Comparison of ENCODE assay signal across 1 cellular context in the genomic region with DNA sequence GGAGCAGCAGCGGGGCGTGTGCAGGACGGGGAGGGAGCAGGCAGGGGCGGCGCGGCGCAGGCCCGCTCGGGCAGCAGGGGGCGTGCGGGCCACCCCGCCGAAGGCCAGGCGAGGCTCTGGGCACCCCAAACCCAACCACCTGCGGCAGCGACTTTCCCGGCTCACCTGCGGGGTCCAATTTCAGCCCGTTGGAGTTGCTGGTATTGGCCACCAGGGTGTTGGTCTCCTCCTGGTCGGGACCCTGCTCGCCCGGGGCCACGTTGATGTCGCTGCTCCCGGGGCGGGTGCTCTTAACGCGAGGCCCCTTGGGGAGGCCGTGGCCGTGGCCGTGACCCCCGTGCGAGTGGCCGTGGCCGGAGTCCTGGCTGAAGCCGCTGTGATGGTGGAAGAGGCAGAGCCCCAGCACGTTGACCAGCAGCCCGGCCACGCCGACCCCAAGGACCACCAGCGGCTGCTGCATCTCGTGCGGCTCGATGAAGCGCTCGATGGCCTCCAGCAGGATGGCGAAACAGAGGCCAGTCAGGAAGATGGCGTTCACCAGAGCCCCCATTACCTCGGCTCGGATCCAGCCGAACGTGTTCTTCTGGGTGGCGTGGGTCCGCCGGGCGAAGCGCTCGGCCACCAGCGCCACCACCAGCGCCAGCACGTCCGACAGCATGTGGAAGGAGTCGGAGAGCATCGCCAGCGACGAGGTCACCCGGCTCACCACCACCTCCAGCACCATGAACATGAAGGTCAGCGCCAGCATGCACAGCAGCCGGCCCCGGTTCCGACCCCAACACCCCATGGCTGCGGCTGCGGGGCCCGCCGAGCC.
A peak's percentile ranks its signal among the peaks of the same experiment; 100 is the strongest.
TF ChIP-seq lines count a peak whose summit lies in the region.

No MANE protein-coding gene starts in this region.

TF ChIP-seq in K562, 482 proteins besides CTCF, POLR2A, EP300 and RAD21 (continued from another document and continues in another):
- TF ChIP-seq, protein P1, sequence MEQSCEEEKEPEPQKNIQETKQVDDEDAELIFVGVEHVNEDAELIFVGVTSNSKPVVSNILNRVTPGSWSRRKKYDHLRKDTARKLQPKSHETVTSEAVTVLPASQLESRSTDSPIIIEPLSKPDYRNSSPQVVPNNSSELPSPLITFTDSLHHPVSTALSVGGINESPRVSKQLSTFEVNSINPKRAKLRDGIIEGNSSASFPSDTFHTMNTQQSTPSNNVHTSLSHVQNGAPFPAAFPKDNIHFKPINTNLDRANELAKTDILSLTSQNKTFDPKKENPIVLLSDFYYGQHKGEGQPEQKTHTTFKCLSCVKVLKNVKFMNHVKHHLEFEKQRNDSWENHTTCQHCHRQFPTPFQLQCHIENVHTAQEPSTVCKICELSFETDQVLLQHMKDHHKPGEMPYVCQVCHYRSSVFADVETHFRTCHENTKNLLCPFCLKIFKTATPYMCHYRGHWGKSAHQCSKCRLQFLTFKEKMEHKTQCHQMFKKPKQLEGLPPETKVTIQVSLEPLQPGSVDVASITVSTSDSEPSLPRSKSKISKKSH (CRISPR knock-in tag; IDR thresholded peaks at IDR 0.05) = no peak
- TF ChIP-seq SRF (CRISPR knock-in tag; IDR thresholded peaks at IDR 0.05) (0 out of 4 replicates have a peak, but pooled peaks of 1 of the 2 experiments have one; percentile 11), L3MBTL2 (IDR thresholded peaks at IDR 0.05) (peak; percentile 77), SMC3 (conservative IDR thresholded peaks at IDR 0.05; ENCODE audit: insufficient read depth, low read depth, low read length) (peak; percentile 88), MXI1 (IDR thresholded peaks at IDR 0.05; ENCODE audit: low read depth, low read length) (0 out of 2 replicates have a peak, but pooled peaks have one; percentile 29), ZNF140 (CRISPR knock-in tag; IDR thresholded peaks at IDR 0.05) (no peak), ZNF184 (CRISPR knock-in tag; IDR thresholded peaks at IDR 0.05) (no peak), ZNF668 (CRISPR knock-in tag; IDR thresholded peaks at IDR 0.05) (0 out of 2 replicates have a peak, but pooled peaks have one; percentile 46), CREBBP (IDR thresholded peaks at IDR 0.05; ENCODE audit: low read depth, low read length) (no peak), CHD4 (IDR thresholded peaks at IDR 0.05; ENCODE audit: insufficient read depth, insufficient replicate concordance, low read depth, low read length, poor library complexity, severe bottlenecking) (no peak), TEAD4 (IDR thresholded peaks at IDR 0.05; ENCODE audit: low read length) (peak; percentile 18; the same call in 1 of the 2 replicates), TEAD4 (CRISPR knock-in tag; IDR thresholded peaks at IDR 0.05; ENCODE audit: borderline replicate concordance) (no peak), CEBPG (CRISPR knock-in tag; IDR thresholded peaks at IDR 0.05) (peak; percentile 27), CEBPG (tag; conservative IDR thresholded peaks at IDR 0.05 in 1 of 2, IDR thresholded peaks at IDR 0.05 in 1 of 2) (no peak), DPF2 (IDR thresholded peaks at IDR 0.05) (peak; percentile 48; the same call in 1 of the 2 replicates), MYC (IDR thresholded peaks at IDR 0.05; ENCODE audit: low read depth, low read length) (peak; percentile 61), MYC (CRISPR knock-in tag; IDR thresholded peaks at IDR 0.05; ENCODE audit: borderline replicate concordance, low read depth) (peak; percentile 76; the same call in 1 of the 2 replicates), PHF20 (IDR thresholded peaks at IDR 0.05; ENCODE audit: partially characterized antibody) (peak; percentile 58), BCOR (IDR thresholded peaks at IDR 0.05) (peak; percentile 18; the same call in 1 of the 2 replicates), ZFPM2 (CRISPR knock-in tag; IDR thresholded peaks at IDR 0.05) (peak; percentile 89; the same call in 1 of the 2 replicates), ATF1 (CRISPR knock-in tag; IDR thresholded peaks at IDR 0.05) (no peak), ATF1 (tag; IDR thresholded peaks at IDR 0.05) (peak; percentile 54), ZC3H4 (CRISPR knock-in tag; IDR thresholded peaks at IDR 0.05; ENCODE audit: borderline replicate concordance) (peak; percentile 57; the same call in 1 of the 2 replicates), KAT7 (CRISPR knock-in tag; IDR thresholded peaks at IDR 0.05; ENCODE audit: borderline replicate concordance) (0 out of 2 replicates have a peak, but pooled peaks have one; percentile 57), JUN (IDR thresholded peaks at IDR 0.05; ENCODE audit: borderline replicate concordance, low read depth, low read length) (peak; percentile 33; the same call in 1 of the 2 replicates), JUN (CRISPR knock-in tag; IDR thresholded peaks at IDR 0.05; ENCODE audit: borderline replicate concordance) (0 out of 2 replicates have a peak, but pooled peaks have one; percentile 16), SMAD4 (CRISPR knock-in tag; conservative IDR thresholded peaks at IDR 0.05) (peak; percentile 68), ZNF175 (CRISPR knock-in tag; IDR thresholded peaks at IDR 0.05; ENCODE audit: low read depth) (no peak)
- TF ChIP-seq, protein P2, sequence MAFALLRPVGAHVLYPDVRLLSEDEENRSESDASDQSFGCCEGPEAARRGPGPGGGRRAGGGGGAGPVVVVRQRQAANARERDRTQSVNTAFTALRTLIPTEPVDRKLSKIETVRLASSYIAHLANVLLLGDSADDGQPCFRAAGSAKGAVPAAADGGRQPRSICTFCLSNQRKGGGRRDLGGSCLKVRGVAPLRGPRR (CRISPR knock-in tag; IDR thresholded peaks at IDR 0.05) = no peak
- TF ChIP-seq, protein P3, sequence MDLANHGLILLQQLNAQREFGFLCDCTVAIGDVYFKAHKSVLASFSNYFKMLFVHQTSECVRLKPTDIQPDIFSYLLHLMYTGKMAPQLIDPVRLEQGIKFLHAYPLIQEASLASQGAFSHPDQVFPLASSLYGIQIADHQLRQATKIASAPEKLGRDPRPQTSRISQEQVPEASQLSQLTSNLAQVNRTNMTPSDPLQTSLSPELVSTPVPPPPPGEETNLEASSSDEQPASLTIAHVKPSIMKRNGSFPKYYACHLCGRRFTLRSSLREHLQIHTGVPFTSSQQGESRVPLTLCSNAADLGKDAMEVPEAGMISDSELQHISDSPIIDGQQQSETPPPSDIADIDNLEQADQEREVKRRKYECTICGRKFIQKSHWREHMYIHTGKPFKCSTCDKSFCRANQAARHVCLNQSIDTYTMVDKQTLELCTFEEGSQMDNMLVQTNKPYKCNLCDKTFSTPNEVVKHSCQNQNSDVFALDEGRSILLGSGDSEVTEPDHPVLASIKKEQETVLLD (IDR thresholded peaks at IDR 0.05) = peak; percentile 61; the same call in 1 of the 2 replicates
- TF ChIP-seq, protein P4, sequence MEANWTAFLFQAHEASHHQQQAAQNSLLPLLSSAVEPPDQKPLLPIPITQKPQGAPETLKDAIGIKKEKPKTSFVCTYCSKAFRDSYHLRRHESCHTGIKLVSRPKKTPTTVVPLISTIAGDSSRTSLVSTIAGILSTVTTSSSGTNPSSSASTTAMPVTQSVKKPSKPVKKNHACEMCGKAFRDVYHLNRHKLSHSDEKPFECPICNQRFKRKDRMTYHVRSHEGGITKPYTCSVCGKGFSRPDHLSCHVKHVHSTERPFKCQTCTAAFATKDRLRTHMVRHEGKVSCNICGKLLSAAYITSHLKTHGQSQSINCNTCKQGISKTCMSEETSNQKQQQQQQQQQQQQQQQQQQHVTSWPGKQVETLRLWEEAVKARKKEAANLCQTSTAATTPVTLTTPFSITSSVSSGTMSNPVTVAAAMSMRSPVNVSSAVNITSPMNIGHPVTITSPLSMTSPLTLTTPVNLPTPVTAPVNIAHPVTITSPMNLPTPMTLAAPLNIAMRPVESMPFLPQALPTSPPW (CRISPR knock-in tag; IDR thresholded peaks at IDR 0.05) = peak; percentile 74
- TF ChIP-seq, protein P5, sequence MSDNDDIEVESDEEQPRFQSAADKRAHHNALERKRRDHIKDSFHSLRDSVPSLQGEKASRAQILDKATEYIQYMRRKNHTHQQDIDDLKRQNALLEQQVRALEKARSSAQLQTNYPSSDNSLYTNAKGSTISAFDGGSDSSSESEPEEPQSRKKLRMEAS (CRISPR knock-in tag; IDR thresholded peaks at IDR 0.05) = peak; percentile 79
- TF ChIP-seq, protein P6, sequence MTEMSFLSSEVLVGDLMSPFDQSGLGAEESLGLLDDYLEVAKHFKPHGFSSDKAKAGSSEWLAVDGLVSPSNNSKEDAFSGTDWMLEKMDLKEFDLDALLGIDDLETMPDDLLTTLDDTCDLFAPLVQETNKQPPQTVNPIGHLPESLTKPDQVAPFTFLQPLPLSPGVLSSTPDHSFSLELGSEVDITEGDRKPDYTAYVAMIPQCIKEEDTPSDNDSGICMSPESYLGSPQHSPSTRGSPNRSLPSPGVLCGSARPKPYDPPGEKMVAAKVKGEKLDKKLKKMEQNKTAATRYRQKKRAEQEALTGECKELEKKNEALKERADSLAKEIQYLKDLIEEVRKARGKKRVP (CRISPR knock-in tag; IDR thresholded peaks at IDR 0.05) = no peak
- TF ChIP-seq, protein P7, sequence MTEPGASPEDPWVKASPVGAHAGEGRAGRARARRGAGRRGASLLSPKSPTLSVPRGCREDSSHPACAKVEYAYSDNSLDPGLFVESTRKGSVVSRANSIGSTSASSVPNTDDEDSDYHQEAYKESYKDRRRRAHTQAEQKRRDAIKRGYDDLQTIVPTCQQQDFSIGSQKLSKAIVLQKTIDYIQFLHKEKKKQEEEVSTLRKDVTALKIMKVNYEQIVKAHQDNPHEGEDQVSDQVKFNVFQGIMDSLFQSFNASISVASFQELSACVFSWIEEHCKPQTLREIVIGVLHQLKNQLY (CRISPR knock-in tag; conservative IDR thresholded peaks at IDR 0.05) = 0 out of 4 replicates have a peak, but pooled peaks of 1 of the 2 experiments have one; percentile 18
- TF ChIP-seq, protein P8, sequence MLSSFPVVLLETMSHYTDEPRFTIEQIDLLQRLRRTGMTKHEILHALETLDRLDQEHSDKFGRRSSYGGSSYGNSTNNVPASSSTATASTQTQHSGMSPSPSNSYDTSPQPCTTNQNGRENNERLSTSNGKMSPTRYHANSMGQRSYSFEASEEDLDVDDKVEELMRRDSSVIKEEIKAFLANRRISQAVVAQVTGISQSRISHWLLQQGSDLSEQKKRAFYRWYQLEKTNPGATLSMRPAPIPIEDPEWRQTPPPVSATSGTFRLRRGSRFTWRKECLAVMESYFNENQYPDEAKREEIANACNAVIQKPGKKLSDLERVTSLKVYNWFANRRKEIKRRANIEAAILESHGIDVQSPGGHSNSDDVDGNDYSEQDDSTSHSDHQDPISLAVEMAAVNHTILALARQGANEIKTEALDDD (IDR thresholded peaks at IDR 0.05) = no peak; the same call in 1 of the 2 replicates
- TF ChIP-seq, protein P9, sequence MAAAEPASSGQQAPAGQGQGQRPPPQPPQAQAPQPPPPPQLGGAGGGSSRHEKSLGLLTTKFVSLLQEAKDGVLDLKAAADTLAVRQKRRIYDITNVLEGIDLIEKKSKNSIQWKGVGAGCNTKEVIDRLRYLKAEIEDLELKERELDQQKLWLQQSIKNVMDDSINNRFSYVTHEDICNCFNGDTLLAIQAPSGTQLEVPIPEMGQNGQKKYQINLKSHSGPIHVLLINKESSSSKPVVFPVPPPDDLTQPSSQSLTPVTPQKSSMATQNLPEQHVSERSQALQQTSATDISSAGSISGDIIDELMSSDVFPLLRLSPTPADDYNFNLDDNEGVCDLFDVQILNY (CRISPR knock-in tag; IDR thresholded peaks at IDR 0.05) = peak; percentile 72; the same call in 1 of the 2 replicates
- TF ChIP-seq, protein P10, sequence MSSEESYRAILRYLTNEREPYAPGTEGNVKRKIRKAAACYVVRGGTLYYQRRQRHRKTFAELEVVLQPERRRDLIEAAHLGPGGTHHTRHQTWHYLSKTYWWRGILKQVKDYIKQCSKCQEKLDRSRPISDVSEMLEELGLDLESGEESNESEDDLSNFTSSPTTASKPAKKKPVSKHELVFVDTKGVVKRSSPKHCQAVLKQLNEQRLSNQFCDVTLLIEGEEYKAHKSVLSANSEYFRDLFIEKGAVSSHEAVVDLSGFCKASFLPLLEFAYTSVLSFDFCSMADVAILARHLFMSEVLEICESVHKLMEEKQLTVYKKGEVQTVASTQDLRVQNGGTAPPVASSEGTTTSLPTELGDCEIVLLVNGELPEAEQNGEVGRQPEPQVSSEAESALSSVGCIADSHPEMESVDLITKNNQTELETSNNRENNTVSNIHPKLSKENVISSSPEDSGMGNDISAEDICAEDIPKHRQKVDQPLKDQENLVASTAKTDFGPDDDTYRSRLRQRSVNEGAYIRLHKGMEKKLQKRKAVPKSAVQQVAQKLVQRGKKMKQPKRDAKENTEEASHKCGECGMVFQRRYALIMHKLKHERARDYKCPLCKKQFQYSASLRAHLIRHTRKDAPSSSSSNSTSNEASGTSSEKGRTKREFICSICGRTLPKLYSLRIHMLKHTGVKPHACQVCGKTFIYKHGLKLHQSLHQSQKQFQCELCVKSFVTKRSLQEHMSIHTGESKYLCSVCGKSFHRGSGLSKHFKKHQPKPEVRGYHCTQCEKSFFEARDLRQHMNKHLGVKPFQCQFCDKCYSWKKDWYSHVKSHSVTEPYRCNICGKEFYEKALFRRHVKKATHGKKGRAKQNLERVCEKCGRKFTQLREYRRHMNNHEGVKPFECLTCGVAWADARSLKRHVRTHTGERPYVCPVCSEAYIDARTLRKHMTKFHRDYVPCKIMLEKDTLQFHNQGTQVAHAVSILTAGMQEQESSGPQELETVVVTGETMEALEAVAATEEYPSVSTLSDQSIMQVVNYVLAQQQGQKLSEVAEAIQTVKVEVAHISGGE (CRISPR knock-in tag; IDR thresholded peaks at IDR 0.05) = peak in 1 of 3 experiments; percentile 22; a peak in 1 of 6 replicates
- TF ChIP-seq, protein P11, sequence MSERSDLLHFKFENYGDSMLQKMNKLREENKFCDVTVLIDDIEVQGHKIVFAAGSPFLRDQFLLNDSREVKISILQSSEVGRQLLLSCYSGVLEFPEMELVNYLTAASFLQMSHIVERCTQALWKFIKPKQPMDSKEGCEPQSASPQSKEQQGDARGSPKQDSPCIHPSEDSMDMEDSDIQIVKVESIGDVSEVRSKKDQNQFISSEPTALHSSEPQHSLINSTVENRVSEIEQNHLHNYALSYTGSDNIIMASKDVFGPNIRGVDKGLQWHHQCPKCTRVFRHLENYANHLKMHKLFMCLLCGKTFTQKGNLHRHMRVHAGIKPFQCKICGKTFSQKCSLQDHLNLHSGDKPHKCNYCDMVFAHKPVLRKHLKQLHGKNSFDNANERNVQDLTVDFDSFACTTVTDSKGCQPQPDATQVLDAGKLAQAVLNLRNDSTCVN (CRISPR knock-in tag; IDR thresholded peaks at IDR 0.05) = no peak
